ENCODE assay signal across 8 cellular contexts in the genomic region with DNA sequence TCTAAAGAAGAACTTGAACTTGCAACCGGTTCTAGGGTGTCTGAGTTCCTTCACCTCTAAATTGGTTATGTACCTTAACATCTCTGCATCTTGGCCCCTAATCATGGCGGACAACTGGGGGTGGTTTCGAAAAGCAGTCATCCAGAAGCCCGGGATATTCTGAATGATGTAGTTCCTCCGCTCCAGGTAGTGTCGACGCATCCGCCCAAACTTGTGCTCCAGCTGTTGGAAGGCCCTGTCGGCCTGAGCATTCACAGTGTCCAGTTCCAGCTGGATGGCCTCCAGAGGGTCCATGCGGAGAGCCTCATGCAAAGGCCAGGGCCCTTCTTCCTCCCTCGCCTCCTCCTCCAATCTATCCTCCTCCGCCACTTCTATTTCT. TPM values are rescaled to one million over a fixed set of nuclear protein-coding genes. Genes with fewer than 3 reads are reported as not detected.
DNase-seq lines count a peak whose midpoint lies in the region; ATAC-seq and TF ChIP-seq lines count a peak whose summit lies in the region.

No MANE protein-coding gene starts in this region.

- H3K4me1 ChIP-seq in ES-I3 (ENCODE audit: insufficient read depth, low read length), result peaks cover 10% of the 10 kb centered on the region
- H3K4me1 ChIP-seq in iPS-18a (ENCODE audit: control insufficient read depth, low read depth, low read length), result peaks cover 23% of the 10 kb centered on the region
- peaks cover 38% of the 10 kb centered on the region for H3K4me1 ChIP-seq in smooth muscle cell (ENCODE audit: low read depth)

- peak overlapping the region; percentile 91 for H3K4me3 Mint-ChIP-seq in activated naive CD8-positive, alpha-beta T cell treated with anti-CD3 and anti-CD28 coated beads, Interleukin-2, amount 50 U/mL, for 24 hours

- H3K36me3 ChIP-seq in ES-I3 (ENCODE audit: insufficient read depth, low read length), result no peaks in the 10 kb centered on the region
- H3K36me3 ChIP-seq in iPS-18a (ENCODE audit: control insufficient read depth, low read depth, low read length), result peaks cover 3% of the 10 kb centered on the region
- no peaks in the 10 kb centered on the region for H3K36me3 ChIP-seq in smooth muscle cell (ENCODE audit: low read depth)

- ATAC-seq in activated naive CD8-positive, alpha-beta T cell treated with anti-CD3 and anti-CD28 coated beads, Interleukin-2, amount 50 U/mL, for 24 hours, result no peak
- no peak for ATAC-seq in GM21447 (IDR thresholded peaks at IDR 0.05; ENCODE audit: unreplicated experiment)
- no peak for ATAC-seq in HG03025 (IDR thresholded peaks at IDR 0.05; ENCODE audit: low FRiP score, unreplicated experiment)

- H3K4me2 ChIP-seq in smooth muscle cell, result peak overlapping the region; percentile 97

- peaks cover 57% of the 10 kb centered on the region for H3K4me1 Mint-ChIP-seq in activated naive CD8-positive, alpha-beta T cell treated with anti-CD3 and anti-CD28 coated beads, Interleukin-2, amount 50 U/mL, for 24 hours

- H3K27ac ChIP-seq in HL-60 (replicated peaks), result peak overlapping the region; percentile 90
- H3K27ac ChIP-seq in iPS-18a (ENCODE audit: low read length), result peak overlapping the region; percentile 92
- H3K27ac ChIP-seq in smooth muscle cell (ENCODE audit: low read depth), result peak overlapping the region; percentile 95

- no peaks in the 10 kb centered on the region for H3K9me3 Mint-ChIP-seq in activated naive CD8-positive, alpha-beta T cell treated with anti-CD3 and anti-CD28 coated beads, Interleukin-2, amount 50 U/mL, for 24 hours

- H3K9ac ChIP-seq in ES-I3 (ENCODE audit: low read depth, low read length), result peak overlapping the region; percentile 91
- peak overlapping the region; percentile 97 for H3K9ac ChIP-seq in iPS-18a (ENCODE audit: low read length)
- peak overlapping the region; percentile 98 for H3K9ac ChIP-seq in smooth muscle cell (ENCODE audit: low read depth)

- WGBS in smooth muscle cell (ENCODE audit: low lambda C conversion rate), result 29% methylated on average over 11 of the region's 12 CpGs

- H3K9me3 ChIP-seq in ES-I3 (ENCODE audit: control insufficient read depth, insufficient read depth, low read length) (no peaks in the 10 kb centered on the region), iPS-18a (ENCODE audit: control insufficient read depth, low read depth, low read length) (no peaks in the 10 kb centered on the region), smooth muscle cell (replicated peaks; ENCODE audit: low read depth) (no peaks in the 10 kb centered on the region)

- peak overlapping the region; percentile 94 for H3K27ac Mint-ChIP-seq in activated naive CD8-positive, alpha-beta T cell treated with anti-CD3 and anti-CD28 coated beads, Interleukin-2, amount 50 U/mL, for 24 hours

- H3K27me3 ChIP-seq in HL-60 (ENCODE audit: insufficient read depth, poor library complexity, severe bottlenecking) (no peaks in the 10 kb centered on the region), iPS-18a (ENCODE audit: control insufficient read depth, insufficient read depth, low read length) (no peaks in the 10 kb centered on the region), smooth muscle cell (ENCODE audit: low read depth) (no peaks in the 10 kb centered on the region)

- DNase-seq in HL-60 (ENCODE audit: low read depth in 1 of 2, low spot score in 1 of 2) (no peak), smooth muscle cell (lab: John Stamatoyannopoulos, UW; ENCODE audit: unreplicated experiment) (no peak), GM03348 (ENCODE audit: low spot score) (no peak)
- peak; percentile 20 for DNase-seq in activated naive CD8-positive, alpha-beta T cell treated with anti-CD3 and anti-CD28 coated beads, Interleukin-2, amount 50 U/mL, for 24 hours

- H3K79me2 ChIP-seq in smooth muscle cell (ENCODE audit: low read depth), result peaks cover 52% of the 10 kb centered on the region

- H4K20me1 ChIP-seq in smooth muscle cell (ENCODE audit: low read depth), result peaks cover 52% of the 10 kb centered on the region

- peaks cover 40% of the 10 kb centered on the region for H3K36me3 Mint-ChIP-seq in activated naive CD8-positive, alpha-beta T cell treated with anti-CD3 and anti-CD28 coated beads, Interleukin-2, amount 50 U/mL, for 24 hours (ENCODE audit: low read depth)

- H3K4me3 ChIP-seq in HL-60 (replicated peaks; ENCODE audit: insufficient read depth, low read length) (peak overlapping the region; percentile 79), iPS-18a (ENCODE audit: low read length) (peak overlapping the region; percentile 95), smooth muscle cell (peak overlapping the region; percentile 97)

- H3F3A ChIP-seq in smooth muscle cell (ENCODE audit: low read depth), result no peaks in the 10 kb centered on the region

- no peaks in the 10 kb centered on the region for H3K27me3 Mint-ChIP-seq in activated naive CD8-positive, alpha-beta T cell treated with anti-CD3 and anti-CD28 coated beads, Interleukin-2, amount 50 U/mL, for 24 hours

- H2AFZ ChIP-seq in smooth muscle cell (ENCODE audit: low read depth), result no peak overlapping the region

- TF ChIP-seq CTCF in HL-60 (IDR thresholded peaks at IDR 0.05; ENCODE audit: insufficient read depth, low read length) (no peak), smooth muscle cell (IDR thresholded peaks at IDR 0.05; ENCODE audit: borderline replicate concordance, insufficient read depth, poor library complexity, severe bottlenecking) (no peak)

RNA-seq across cellular contexts. Expression of gene TSPYL1, which starts 0.9 kb away (rescaled TPM):
- 45.0 and 51.4 TPM in 2 replicates for total RNA-seq in smooth muscle cell
- polyA plus RNA-seq in smooth muscle cell, result 17.2 and 17.9 TPM in 2 replicates

RNA-seq across cellular contexts. Expression of gene TSPYL4, which starts 25.0 kb away (rescaled TPM):
- total RNA-seq in smooth muscle cell, result 25.3 and 29.5 TPM in 2 replicates
- polyA plus RNA-seq in smooth muscle cell, result 14.7 and 15.1 TPM in 2 replicates
